1 cellular context compared by ENCODE assay signal in the genomic region with DNA sequence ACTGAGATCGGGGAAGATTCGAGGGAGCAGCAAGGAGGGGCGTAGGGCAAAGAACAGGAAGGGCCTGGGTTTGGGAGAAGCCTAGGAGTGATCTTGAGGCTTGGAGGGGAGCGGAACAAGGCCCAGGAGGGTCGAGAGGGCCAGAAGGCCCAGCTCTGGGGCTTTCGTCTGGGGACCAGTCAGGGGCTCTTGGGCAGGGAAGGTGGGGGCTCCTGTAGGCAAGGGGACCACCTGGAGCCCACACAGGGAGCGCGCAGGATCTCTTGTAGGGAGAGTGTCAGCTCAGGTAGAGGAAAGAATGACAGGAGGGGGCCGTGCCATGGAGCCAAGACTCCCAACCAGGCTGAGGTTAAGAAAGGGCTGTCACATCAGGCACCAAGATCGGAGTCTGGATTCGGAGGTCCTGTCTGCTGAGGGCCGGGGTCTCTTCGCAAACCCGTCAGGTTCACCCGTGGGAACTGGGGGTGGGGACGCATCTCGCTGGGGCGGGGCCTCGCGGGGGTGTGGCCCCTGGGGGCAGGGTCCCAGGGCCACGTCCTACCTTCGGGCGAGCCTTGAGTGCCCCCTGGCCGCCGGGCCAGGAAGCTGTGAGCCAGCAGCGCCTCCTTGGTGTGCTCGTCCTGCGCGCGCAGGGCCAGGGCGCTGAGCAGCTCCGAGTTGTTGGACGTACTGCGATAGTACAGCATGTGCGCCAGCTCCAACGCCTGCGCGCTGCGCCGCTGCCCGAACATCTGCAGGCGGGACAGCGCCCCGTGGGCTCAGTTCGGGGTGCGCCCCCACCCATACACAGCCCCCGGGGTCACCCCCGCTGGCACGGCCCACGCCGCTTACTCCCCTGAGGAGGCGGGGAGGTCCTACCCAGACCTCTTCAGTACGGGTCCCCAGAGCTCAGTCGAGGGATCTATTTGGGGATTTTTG.
TF ChIP-seq lines count a peak whose summit lies in the region.

No MANE protein-coding gene starts in this region.

TF ChIP-seq in HCT116, 20 proteins besides CTCF, POLR2A, EP300 and RAD21:
- TF ChIP-seq CBX3 (IDR thresholded peaks at IDR 0.05; ENCODE audit: low read depth) (no peak; the same call in 1 of the 2 replicates), TCF7L2 (IDR thresholded peaks at IDR 0.05; ENCODE audit: borderline replicate concordance, extremely low read depth, insufficient read depth, insufficient read length) (no peak), EZH2phosphoT487 (IDR thresholded peaks at IDR 0.05; ENCODE audit: borderline replicate concordance) (no peak), EZH2 (IDR thresholded peaks at IDR 0.05) (no peak), ELF1 (IDR thresholded peaks at IDR 0.05; ENCODE audit: borderline replicate concordance, low read depth) (no peak), ZNF274 (IDR thresholded peaks at IDR 0.05; ENCODE audit: low read depth, low read length) (no peak), JUND (IDR thresholded peaks at IDR 0.05) (no peak), YY1 (IDR thresholded peaks at IDR 0.05; ENCODE audit: extremely low read depth, insufficient replicate concordance, low read depth, low read length) (peak; percentile 27), SP1 (IDR thresholded peaks at IDR 0.05; ENCODE audit: low read depth) (no peak; the same call in 1 of the 2 replicates), SRF (IDR thresholded peaks at IDR 0.05; ENCODE audit: low read depth) (no peak), POLR2AphosphoS5 (IDR thresholded peaks at IDR 0.05; ENCODE audit: low read depth, low read length) (peak; percentile 81), SIN3A (IDR thresholded peaks at IDR 0.05; ENCODE audit: low read depth) (no peak), EGR1 (IDR thresholded peaks at IDR 0.05; ENCODE audit: low read depth) (peak; percentile 52; the same call in 1 of the 2 replicates), FOSL1 (IDR thresholded peaks at IDR 0.05; ENCODE audit: low read depth) (no peak), CEBPB (IDR thresholded peaks at IDR 0.05; ENCODE audit: low read depth) (no peak), ZFX (IDR thresholded peaks at IDR 0.05) (0 out of 2 replicates have a peak, but pooled peaks have one; percentile 16)
- TF ChIP-seq, protein P1, sequence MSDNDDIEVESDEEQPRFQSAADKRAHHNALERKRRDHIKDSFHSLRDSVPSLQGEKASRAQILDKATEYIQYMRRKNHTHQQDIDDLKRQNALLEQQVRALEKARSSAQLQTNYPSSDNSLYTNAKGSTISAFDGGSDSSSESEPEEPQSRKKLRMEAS (IDR thresholded peaks at IDR 0.05), result peak; percentile 97
- TF ChIP-seq, protein P2, sequence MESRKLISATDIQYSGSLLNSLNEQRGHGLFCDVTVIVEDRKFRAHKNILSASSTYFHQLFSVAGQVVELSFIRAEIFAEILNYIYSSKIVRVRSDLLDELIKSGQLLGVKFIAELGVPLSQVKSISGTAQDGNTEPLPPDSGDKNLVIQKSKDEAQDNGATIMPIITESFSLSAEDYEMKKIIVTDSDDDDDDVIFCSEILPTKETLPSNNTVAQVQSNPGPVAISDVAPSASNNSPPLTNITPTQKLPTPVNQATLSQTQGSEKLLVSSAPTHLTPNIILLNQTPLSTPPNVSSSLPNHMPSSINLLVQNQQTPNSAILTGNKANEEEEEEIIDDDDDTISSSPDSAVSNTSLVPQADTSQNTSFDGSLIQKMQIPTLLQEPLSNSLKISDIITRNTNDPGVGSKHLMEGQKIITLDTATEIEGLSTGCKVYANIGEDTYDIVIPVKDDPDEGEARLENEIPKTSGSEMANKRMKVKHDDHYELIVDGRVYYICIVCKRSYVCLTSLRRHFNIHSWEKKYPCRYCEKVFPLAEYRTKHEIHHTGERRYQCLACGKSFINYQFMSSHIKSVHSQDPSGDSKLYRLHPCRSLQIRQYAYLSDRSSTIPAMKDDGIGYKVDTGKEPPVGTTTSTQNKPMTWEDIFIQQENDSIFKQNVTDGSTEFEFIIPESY (IDR thresholded peaks at IDR 0.05; ENCODE audit: extremely low read depth, insufficient replicate concordance, low read length), result no peak
- TF ChIP-seq, protein P3, sequence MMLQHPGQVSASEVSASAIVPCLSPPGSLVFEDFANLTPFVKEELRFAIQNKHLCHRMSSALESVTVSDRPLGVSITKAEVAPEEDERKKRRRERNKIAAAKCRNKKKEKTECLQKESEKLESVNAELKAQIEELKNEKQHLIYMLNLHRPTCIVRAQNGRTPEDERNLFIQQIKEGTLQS (IDR thresholded peaks at IDR 0.05), result no peak
- TF ChIP-seq, protein P4, sequence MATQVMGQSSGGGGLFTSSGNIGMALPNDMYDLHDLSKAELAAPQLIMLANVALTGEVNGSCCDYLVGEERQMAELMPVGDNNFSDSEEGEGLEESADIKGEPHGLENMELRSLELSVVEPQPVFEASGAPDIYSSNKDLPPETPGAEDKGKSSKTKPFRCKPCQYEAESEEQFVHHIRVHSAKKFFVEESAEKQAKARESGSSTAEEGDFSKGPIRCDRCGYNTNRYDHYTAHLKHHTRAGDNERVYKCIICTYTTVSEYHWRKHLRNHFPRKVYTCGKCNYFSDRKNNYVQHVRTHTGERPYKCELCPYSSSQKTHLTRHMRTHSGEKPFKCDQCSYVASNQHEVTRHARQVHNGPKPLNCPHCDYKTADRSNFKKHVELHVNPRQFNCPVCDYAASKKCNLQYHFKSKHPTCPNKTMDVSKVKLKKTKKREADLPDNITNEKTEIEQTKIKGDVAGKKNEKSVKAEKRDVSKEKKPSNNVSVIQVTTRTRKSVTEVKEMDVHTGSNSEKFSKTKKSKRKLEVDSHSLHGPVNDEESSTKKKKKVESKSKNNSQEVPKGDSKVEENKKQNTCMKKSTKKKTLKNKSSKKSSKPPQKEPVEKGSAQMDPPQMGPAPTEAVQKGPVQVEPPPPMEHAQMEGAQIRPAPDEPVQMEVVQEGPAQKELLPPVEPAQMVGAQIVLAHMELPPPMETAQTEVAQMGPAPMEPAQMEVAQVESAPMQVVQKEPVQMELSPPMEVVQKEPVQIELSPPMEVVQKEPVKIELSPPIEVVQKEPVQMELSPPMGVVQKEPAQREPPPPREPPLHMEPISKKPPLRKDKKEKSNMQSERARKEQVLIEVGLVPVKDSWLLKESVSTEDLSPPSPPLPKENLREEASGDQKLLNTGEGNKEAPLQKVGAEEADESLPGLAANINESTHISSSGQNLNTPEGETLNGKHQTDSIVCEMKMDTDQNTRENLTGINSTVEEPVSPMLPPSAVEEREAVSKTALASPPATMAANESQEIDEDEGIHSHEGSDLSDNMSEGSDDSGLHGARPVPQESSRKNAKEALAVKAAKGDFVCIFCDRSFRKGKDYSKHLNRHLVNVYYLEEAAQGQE (IDR thresholded peaks at IDR 0.05; ENCODE audit: low read depth), result no peak
